In genomic region chr11:116791002-116791812, GRCh38 we compare ENCODE assay signal across 8 cellular contexts. TPM values are rescaled to one million over a fixed set of nuclear protein-coding genes. Genes with fewer than 3 reads are reported as not detected.
DNase-seq lines count a peak whose midpoint lies in the region; ATAC-seq and TF ChIP-seq lines count a peak whose summit lies in the region.

No MANE protein-coding gene starts in this region.

- no peaks in the 10 kb centered on the region for H3K27me3 ChIP-seq in AG04450 (ENCODE audit: control insufficient read depth, insufficient read depth, low read length)
- H3K27me3 ChIP-seq in GM23248 (replicated peaks; ENCODE audit: insufficient read depth): no peaks in the 10 kb centered on the region
- H3K27me3 ChIP-seq in left lung: no peaks in the 10 kb centered on the region

- peaks cover 41% of the 10 kb centered on the region for H3K4me1 ChIP-seq in GM23248 (ENCODE audit: insufficient read depth)
- H3K4me1 ChIP-seq in left lung: peaks cover 13 to 24% of the 10 kb centered on the region in 2 donors

- WGBS in GM23248 (ENCODE audit: low coverage in 1 of 2, low lambda C conversion rate in 2 of 2, missing lambda C conversion rate in 2 of 2), 2 experiments: 16 to 18% methylated on average over 31 of the region's 31 CpGs

- H3K27ac ChIP-seq in AG04450 (ENCODE audit: low read depth, low read length): no peak overlapping the region
- H3K27ac ChIP-seq in GM23248: no peak overlapping the region
- no peak overlapping the region for H3K27ac ChIP-seq in left lung

- TF ChIP-seq CTCF in AG04450 (IDR thresholded peaks at IDR 0.05; ENCODE audit: low read depth, low read length) (peak; percentile 90), choroid plexus epithelial cell (conservative IDR thresholded peaks at IDR 0.05; ENCODE audit: low read depth, low read length) (peak; percentile 94), left lung (IDR thresholded peaks at IDR 0.05) (peak; percentile 82 to 94)

- DNase-seq in AG04450 (ENCODE audit: low read depth, low spot score): no peak
- peak; percentile 82 for DNase-seq in GM23248
- DNase-seq in NCI-H510A (lab: John Stamatoyannopoulos, UW): peak; percentile 12
- DNase-seq in activated CD4-positive, alpha-beta T cell treated with anti-CD3 and anti-CD28 coated beads, Interleukin-2, amount 50 U/mL, for 1 hour: peak; percentile 75
- peak; percentile 71 for DNase-seq in choroid plexus epithelial cell (ENCODE audit: low read depth)
- peak; percentile 77 to 95 for DNase-seq in left lung
- peak; percentile 77 for DNase-seq in stimulated activated CD4-positive, alpha-beta T cell treated with anti-CD3 and anti-CD28 coated beads, Interleukin-4, amount 100 ng/mL, for 1 hour

- ATAC-seq in left lung (peak; percentile 81), HG03097 (IDR thresholded peaks at IDR 0.05; ENCODE audit: low FRiP score, unreplicated experiment) (no peak)

- H3K9me3 ChIP-seq in AG04450 (ENCODE audit: control insufficient read depth, insufficient read depth, low read length) (no peaks in the 10 kb centered on the region), GM23248 (ENCODE audit: low read depth) (no peaks in the 10 kb centered on the region), left lung (no peaks in the 10 kb centered on the region)

- CTCF ChIA-PET in AG04450 (lab: Charles Lee): interaction anchor here (0.6 to 11.0 kb wide), 54 partner anchors 8 to 497 kb away, joined by 3 to 209 read pairs (median 5); partner anchors contain the start of genes APOA1, APOA4, APOC3 and BUD13

- peak overlapping the region; percentile 30 for H3K4me2 ChIP-seq in GM23248 (ENCODE audit: unreplicated experiment)

- peaks cover 16% of the 10 kb centered on the region for H3K79me2 ChIP-seq in GM23248 (ENCODE audit: insufficient read depth)

- intact Hi-C loops in left lung (cut with DNase I): no loop called here

- H4K20me1 ChIP-seq in GM23248 (ENCODE audit: insufficient read depth): no peaks in the 10 kb centered on the region

- H3K9me2 ChIP-seq in GM23248 (ENCODE audit: insufficient read depth): no peaks in the 10 kb centered on the region

- peak overlapping the region; percentile 55 for H2AFZ ChIP-seq in GM23248

- no peak overlapping the region for H3K9ac ChIP-seq in GM23248

- POLR2A ChIA-PET in AG04450 (lab: Yijun Ruan, JAX): interaction anchor here (1.1 kb wide), 1 partner anchor 435 kb away, joined by 3 read pairs; no protein-coding TSS in a partner anchor

- H3K4me3 ChIP-seq in AG04450 (ENCODE audit: low read depth, low read length) (no peak overlapping the region), GM23248 (no peak overlapping the region), choroid plexus epithelial cell (ENCODE audit: low read depth, low read length) (peak overlapping the region; percentile 14), left lung (no peak overlapping the region)

- H3K36me3 ChIP-seq in GM23248 (ENCODE audit: low read depth) (peaks cover 2% of the 10 kb centered on the region; the same call in 1 of the 2 replicates), left lung (peaks cover 0 to 3% of the 10 kb centered on the region in 2 donors)

- H3F3A ChIP-seq in GM23248 (ENCODE audit: insufficient read depth): peaks cover 24% of the 10 kb centered on the region

- in situ Hi-C loops in GM23248 (cut with MboI): no loop called here

RNA-seq across cellular contexts. Expression of gene APOA5, which starts 0.5 kb away (rescaled TPM):
- polyA plus RNA-seq in AG04450 (2011; rRNA removed): not detected in 2 replicates
- not detected in 2 replicates for polyA minus RNA-seq in AG04450 (2011; rRNA and poly(A)+ RNA removed)
- not detected in 2 replicates for total RNA-seq in GM23248 (2014; rRNA removed; shearing (Covaris generic))
- polyA plus RNA-seq in GM23248 (2016; fragmentation: Nextera tagmentation; extraction: Ambion mirVana): not detected in 2 replicates
- not detected for total RNA-seq in left lung

RNA-seq across cellular contexts. Expression of gene ZPR1, which starts 3.4 kb away (rescaled TPM):
- polyA plus RNA-seq in AG04450 (2011; rRNA removed) (57.1 and 57.7 TPM in 2 replicates), GM23248 (2016; fragmentation: Nextera tagmentation; extraction: Ambion mirVana) (71.3 and 76.8 TPM in 2 replicates)
- 54.6 and 58.4 TPM in 2 replicates for polyA minus RNA-seq in AG04450 (2011; rRNA and poly(A)+ RNA removed)
- 30.8 and 34.9 TPM in 2 replicates for total RNA-seq in GM23248 (2014; rRNA removed; shearing (Covaris generic))
- total RNA-seq in left lung: 10 to 100 TPM; 30.5 to 52.2 TPM

RNA-seq across cellular contexts. Expression of gene BUD13, which starts 18.4 kb away (rescaled TPM):
- polyA plus RNA-seq in AG04450 (2011; rRNA removed): 11.8 and 12.3 TPM in 2 replicates
- 18.6 and 19.1 TPM in 2 replicates for polyA minus RNA-seq in AG04450 (2011; rRNA and poly(A)+ RNA removed)
- 8.2 and 12.3 TPM in 2 replicates for total RNA-seq in GM23248 (2014; rRNA removed; shearing (Covaris generic))
- polyA plus RNA-seq in GM23248 (2016; fragmentation: Nextera tagmentation; extraction: Ambion mirVana): 6.3 and 7.7 TPM in 2 replicates
- total RNA-seq in left lung: 10 to 100 TPM; 12.5 to 14.7 TPM

RNA-seq across cellular contexts. Expression of gene APOA4, which starts 31.9 kb away (rescaled TPM):
- polyA plus RNA-seq in AG04450 (2011; rRNA removed): not detected in 2 replicates
- polyA minus RNA-seq in AG04450 (2011; rRNA and poly(A)+ RNA removed): not detected in 2 replicates
- total RNA-seq in GM23248 (2014; rRNA removed; shearing (Covaris generic)): not detected in 2 replicates
- polyA plus RNA-seq in GM23248 (2016; fragmentation: Nextera tagmentation; extraction: Ambion mirVana): not detected in 2 replicates
- total RNA-seq in left lung: not detected

RNA-seq across cellular contexts. Expression of gene APOC3, which starts 38.5 kb away (rescaled TPM):
- not detected in 2 replicates for polyA plus RNA-seq in AG04450 (2011; rRNA removed)
- not detected in 2 replicates for polyA minus RNA-seq in AG04450 (2011; rRNA and poly(A)+ RNA removed)
- not detected in 2 replicates for total RNA-seq in GM23248 (2014; rRNA removed; shearing (Covaris generic))
- not detected in 2 replicates for polyA plus RNA-seq in GM23248 (2016; fragmentation: Nextera tagmentation; extraction: Ambion mirVana)
- total RNA-seq in left lung: not detected
